Comparison of ENCODE assay signal across 30 cellular contexts in genomic region chr22:29396126-29396525, GRCh38. TPM values are rescaled to one million over a fixed set of nuclear protein-coding genes. Genes with fewer than 3 reads are reported as not detected.
"Had no signal": no experiment of that assay in that cellular context is flagged by ENCODE, and none has a peak within 500 bp of the region (broad histone marks: within the 10 kb centered on the region; RNA-seq: fewer than 3 reads in every experiment).

No MANE protein-coding gene starts in this region.

- H3K27me3 ChIP-seq: brain microvascular endothelial cell, cardiac muscle cell, Peyer's patch, SJCRH30 had no signal

- H3K36me3 ChIP-seq: brain microvascular endothelial cell, cardiac muscle cell, Peyer's patch, SJCRH30 had no signal

- H3K9me3 ChIP-seq: Peyer's patch, SJCRH30, SK-N-SH had no signal

- H3K9ac ChIP-seq: SK-N-SH had no signal

- H3K36me3 Mint-ChIP-seq: activated CD4-positive, alpha-beta memory T cell treated with anti-CD3 and anti-CD28 coated beads for 36 hours; activated naive CD4-positive, alpha-beta T cell treated with anti-CD3 and anti-CD28 coated beads, Interleukin-2, amount 50 U/mL, for 72 hours had no signal

- H3K9me3 Mint-ChIP-seq: activated CD4-positive, alpha-beta memory T cell treated with anti-CD3 and anti-CD28 coated beads for 36 hours; activated CD4-positive, alpha-beta T cell treated with anti-CD3 and anti-CD28 coated beads, Interleukin-2, amount 10 ng/mL, durations not matched to agents 7 days and 5 days; activated naive CD4-positive, alpha-beta T cell treated with anti-CD3 and anti-CD28 coated beads, Interleukin-2, amount 50 U/mL, for 72 hours; activated naive CD8-positive, alpha-beta T cell treated with anti-CD3 and anti-CD28 coated beads, Interleukin-2, amount 50 U/mL, for 24 hours; activated T-cell treated with anti-CD3 and anti-CD28 coated beads, Interleukin-2, amount 50 U/mL, for 4 hours had no signal

- DNase-seq: activated CD4-positive, alpha-beta memory T cell treated with anti-CD3 and anti-CD28 coated beads for 36 hours; activated CD4-positive, alpha-beta T cell treated with anti-CD3 and anti-CD28 coated beads, Interleukin-2, amount 10 ng/mL, durations not matched to agents 7 days and 5 days; activated CD4-positive, CD25-positive, alpha-beta regulatory T cell; activated CD8-positive, alpha-beta memory T cell treated with anti-CD3 and anti-CD28 coated beads for 24 hours; activated effector memory CD4-positive, alpha-beta T cell treated with anti-CD3 and anti-CD28 coated beads, Interleukin-2, amount 50 U/mL, for 16 hours; activated naive CD4-positive, alpha-beta T cell treated with Interleukin-2 at 50 U/mL for 16 hours; activated naive CD8-positive, alpha-beta T cell treated with anti-CD3 and anti-CD28 coated beads, Interleukin-2, amount 50 U/mL, for 24 hours; activated T-cell treated with anti-CD3 and anti-CD28 coated beads, Interleukin-2, amount 50 U/mL, for 4 hours; amygdala; brain microvascular endothelial cell; KG1; NCI-H1048; NCI-H146; NCI-H187 treated with DMSO at 0.1 percent for 48 hours; NCI-H2081 treated with DMSO at 0.1 percent for 48 hours; NCI-H2171; NCI-H226; NCI-H510A; NCI-H748 treated with DMSO at 0.1 percent for 48 hours; Peyer's patch; Right ventricle myocardium superior; SJCRH30; SK-N-SH; T-helper 1 cell had no signal

- H3K4me3 Mint-ChIP-seq: activated CD4-positive, alpha-beta memory T cell treated with anti-CD3 and anti-CD28 coated beads for 36 hours; activated CD4-positive, alpha-beta T cell treated with anti-CD3 and anti-CD28 coated beads, Interleukin-2, amount 10 ng/mL, durations not matched to agents 7 days and 5 days; activated naive CD8-positive, alpha-beta T cell treated with anti-CD3 and anti-CD28 coated beads, Interleukin-2, amount 50 U/mL, for 24 hours; activated T-cell treated with anti-CD3 and anti-CD28 coated beads, Interleukin-2, amount 50 U/mL, for 4 hours had no signal

- H3K27ac ChIP-seq: brain microvascular endothelial cell, cardiac muscle cell, Peyer's patch, RWPE1, SJCRH30 had no signal

- H3K4me3 ChIP-seq: cardiac muscle cell, Peyer's patch, SJCRH30 had no signal

- H3K27ac Mint-ChIP-seq: activated CD4-positive, alpha-beta memory T cell treated with anti-CD3 and anti-CD28 coated beads for 36 hours; activated naive CD4-positive, alpha-beta T cell treated with anti-CD3 and anti-CD28 coated beads, Interleukin-2, amount 50 U/mL, for 72 hours; activated naive CD8-positive, alpha-beta T cell treated with anti-CD3 and anti-CD28 coated beads, Interleukin-2, amount 50 U/mL, for 24 hours had no signal

RNA-seq across cellular contexts. Expression of gene RFPL1, which starts 42.3 kb away (rescaled TPM):
- total RNA-seq: activated CD4-positive, alpha-beta memory T cell treated with anti-CD3 and anti-CD28 coated beads for 36 hours; activated CD4-positive, alpha-beta T cell treated with anti-CD3 and anti-CD28 coated beads, Interleukin-2, amount 10 ng/mL, durations not matched to agents 7 days and 5 days; activated naive CD4-positive, alpha-beta T cell treated with anti-CD3 and anti-CD28 coated beads, Interleukin-2, amount 50 U/mL, for 72 hours; activated T-cell treated with anti-CD3 and anti-CD28 coated beads, Interleukin-2, amount 50 U/mL, for 4 hours; astrocyte; cardiac muscle cell; LHCN-M2; M059J; Peyer's patch; Right ventricle myocardium superior; SJCRH30 had no signal
- polyA plus RNA-seq: cardiac muscle cell, SK-N-SH had no signal
